ENCODE assay signal across 1 cellular context in genomic region chr22:19180234-19180633, GRCh38.
A peak's percentile ranks its signal among the peaks of the same experiment; 100 is the strongest.
TF ChIP-seq lines count a peak whose summit lies in the region.

No MANE protein-coding gene starts in this region.

TF ChIP-seq in HepG2, 621 proteins besides CTCF, POLR2A, EP300 and RAD21:
- TF ChIP-seq YEATS2 (CRISPR knock-in tag; IDR thresholded peaks at IDR 0.05; ENCODE audit: borderline replicate concordance) (no peak), YEATS4 (CRISPR knock-in tag; IDR thresholded peaks at IDR 0.05; ENCODE audit: borderline replicate concordance) (0 out of 2 replicates have a peak, but pooled peaks have one; percentile 4), ZNF780A (CRISPR knock-in tag; IDR thresholded peaks at IDR 0.05) (no peak), ZNF230 (CRISPR knock-in tag; IDR thresholded peaks at IDR 0.05) (0 out of 2 replicates have a peak, but pooled peaks have one; percentile 10), ZNF557 (CRISPR knock-in tag; IDR thresholded peaks at IDR 0.05) (no peak), ZNF709 (CRISPR knock-in tag; IDR thresholded peaks at IDR 0.05) (no peak), GLI4 (CRISPR knock-in tag; IDR thresholded peaks at IDR 0.05; ENCODE audit: borderline replicate concordance) (no peak), SMARCE1 (IDR thresholded peaks at IDR 0.05; ENCODE audit: borderline replicate concordance) (no peak), ZNF616 (CRISPR knock-in tag; IDR thresholded peaks at IDR 0.05; ENCODE audit: low read depth) (no peak)
